21 cellular contexts compared by ENCODE assay signal in the genomic region with DNA sequence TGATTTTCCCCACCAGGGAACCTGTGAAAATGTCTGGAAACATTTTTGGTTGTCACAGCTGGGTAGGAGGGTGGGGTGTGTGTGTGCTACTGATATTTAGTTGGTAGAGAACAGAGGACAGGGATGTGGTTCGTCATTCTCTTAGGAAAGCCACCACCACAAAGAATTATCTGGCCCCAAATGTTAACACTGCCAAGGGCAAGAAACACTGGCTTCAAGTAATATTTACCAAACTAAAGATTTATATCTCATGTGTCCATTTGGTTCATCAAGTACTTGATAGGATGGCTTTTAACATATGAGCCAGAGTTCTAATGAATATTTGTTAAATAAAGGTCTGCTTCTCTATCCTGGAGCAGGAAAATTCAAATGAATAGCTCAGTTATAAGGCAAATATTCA.
"Had no signal": no experiment of that assay in that cellular context is flagged by ENCODE, and none has a peak within 500 bp of the region (broad histone marks: within the 10 kb centered on the region; RNA-seq: fewer than 3 reads in every experiment).

No MANE protein-coding gene starts in this region.

- H3K36me3 ChIP-seq: colonic mucosa, pancreas, uterus had no signal

- H3K27ac ChIP-seq: colonic mucosa, foreskin keratinocyte, pancreas, tibial artery, upper lobe of left lung, uterus had no signal

- H3K27ac Mint-ChIP-seq: immature natural killer cell, progenitor cell of endocrine pancreas had no signal

- H3K9me3 ChIP-seq: colonic mucosa, pancreas, tibial artery, upper lobe of left lung, uterus had no signal

- H3K4me1 ChIP-seq: colonic mucosa, pancreas, tibial artery, upper lobe of left lung had no signal

- FAIRE-seq: keratinocyte, pancreas had no signal

- H3K4me3 ChIP-seq: colonic mucosa, lung, pancreas, tibial artery, upper lobe of left lung, uterus had no signal

- ATAC-seq: foreskin keratinocyte; left cardiac atrium; left ventricle myocardium superior; naive thymus-derived CD8-positive, alpha-beta T cell; pancreas; right cardiac atrium had no signal

- DNase-seq: colonic mucosa; dermis blood vessel endothelial cell; foreskin keratinocyte; immature natural killer cell; left cardiac atrium; left ventricle myocardium superior; mesendoderm; naive thymus-derived CD8-positive, alpha-beta T cell; occipital lobe; pancreas; right cardiac atrium; small intestine; stimulated activated CD4-positive, alpha-beta T cell treated with anti-CD3 and anti-CD28 coated beads, Interleukin-12 subunit alpha, Interleukin-12 subunit beta, amount 100 ng/mL, for 4 hours; stimulated activated naive CD4-positive, alpha-beta T cell; tibial artery; upper lobe of left lung; uterus had no signal

- H3K9me3 Mint-ChIP-seq: immature natural killer cell had no signal

- H3K27me3 Mint-ChIP-seq: naive thymus-derived CD8-positive, alpha-beta T cell; progenitor cell of endocrine pancreas had no signal

- H3K4me3 Mint-ChIP-seq: immature natural killer cell; naive thymus-derived CD8-positive, alpha-beta T cell; neural crest cell had no signal

- H3K4me1 Mint-ChIP-seq: immature natural killer cell had no signal
